Comparison of ENCODE assay signal across 2 cellular contexts in genomic region chr5:140876541-140877261, GRCh38.
A peak's percentile ranks its signal among the peaks of the same experiment; 100 is the strongest.
TF ChIP-seq lines count a peak whose summit lies in the region.

No MANE protein-coding gene starts in this region.

TF ChIP-seq in GM23338, 12 proteins besides CTCF, POLR2A, EP300 and RAD21:
- TF ChIP-seq REST (IDR thresholded peaks at IDR 0.05; ENCODE audit: unreplicated experiment): peak; percentile 65

TF ChIP-seq in HepG2, 621 proteins besides CTCF, POLR2A, EP300 and RAD21:
- TF ChIP-seq DNMT1 (CRISPR knock-in tag; IDR thresholded peaks at IDR 0.05): 0 out of 2 replicates have a peak, but pooled peaks have one; percentile 16
